9 cellular contexts compared by ENCODE assay signal in the genomic region with DNA sequence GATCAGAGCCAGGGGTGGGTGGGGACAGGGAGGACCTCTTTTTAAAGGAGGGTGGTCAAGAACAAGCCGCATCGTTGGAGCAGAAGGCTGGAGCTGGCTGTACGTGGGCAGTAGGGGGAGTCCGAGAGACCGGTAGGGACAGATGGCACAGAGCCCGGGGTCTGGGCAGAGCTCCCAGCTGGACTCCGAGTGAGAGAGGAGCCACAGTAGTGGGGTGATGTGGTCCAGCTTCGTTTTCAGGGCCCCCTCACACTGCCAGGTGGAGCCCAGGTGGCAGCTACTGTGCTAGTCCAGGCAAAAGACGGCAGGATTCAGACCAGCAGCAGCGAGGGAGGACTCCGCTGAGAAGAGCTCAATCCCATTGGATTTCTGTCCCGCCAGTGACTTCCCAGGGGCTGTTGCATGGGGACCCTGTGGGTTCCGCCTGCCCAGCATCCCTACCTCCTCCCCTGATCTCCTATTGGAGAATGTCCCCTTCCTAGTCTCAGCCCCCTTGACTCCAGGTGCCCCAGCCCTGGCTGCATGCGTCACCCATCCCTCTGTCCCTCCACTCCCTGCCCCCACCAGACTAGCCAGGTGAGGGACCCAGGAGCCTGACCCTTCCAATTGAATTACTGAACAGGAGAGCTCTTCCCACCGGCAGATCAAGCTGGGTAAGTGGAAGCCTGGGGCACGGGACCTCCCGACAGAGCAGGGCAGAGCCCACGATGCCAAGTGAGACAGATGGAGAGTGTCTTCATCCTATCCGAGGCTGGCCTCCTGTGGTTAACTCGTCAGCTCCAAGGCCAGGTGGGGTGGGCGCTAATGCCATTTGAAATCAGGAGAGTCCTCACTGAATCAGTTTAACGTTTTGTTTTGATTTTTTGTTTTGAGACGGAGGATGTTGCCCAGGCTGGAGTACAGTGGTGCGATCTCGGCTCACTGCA. TPM values are rescaled to one million over a fixed set of nuclear protein-coding genes. Genes with fewer than 3 reads are reported as not detected.
A peak's percentile ranks its signal among the peaks of the same experiment; 100 is the strongest.
DNase-seq lines count a peak whose midpoint lies in the region; ATAC-seq, FAIRE-seq and TF ChIP-seq lines count a peak whose summit lies in the region.
"Had no signal": no experiment of that assay in that cellular context is flagged by ENCODE, and none has a peak within 500 bp of the region (broad histone marks: within the 10 kb centered on the region; RNA-seq: fewer than 3 reads in every experiment).

No MANE protein-coding gene starts in this region.

- CTCF ChIA-PET in activated CD4-positive, alpha-beta T cell treated with anti-CD3 and anti-CD28 coated beads, Interleukin-2, amount 10 ng/mL, durations not matched to agents 7 days and 5 days (lab: Charles Lee) = interaction anchor here (0.8 to 16.0 kb wide), 8 partner anchors 10 to 79 kb away, joined by 3 to 205 read pairs (median 4); partner anchors contain the start of gene RENBP

- H3K27me3 Mint-ChIP-seq in activated CD4-positive, alpha-beta T cell treated with anti-CD3 and anti-CD28 coated beads, Interleukin-2, amount 10 ng/mL, durations not matched to agents 7 days and 5 days = no peaks in the 10 kb centered on the region

- FAIRE-seq in bronchial epithelial cell (lab: Jason Lieb, UNC) = no peak
- FAIRE-seq: colon had no signal

- no peaks in the 10 kb centered on the region for H3K9me3 Mint-ChIP-seq in activated CD4-positive, alpha-beta T cell treated with anti-CD3 and anti-CD28 coated beads, Interleukin-2, amount 10 ng/mL, durations not matched to agents 7 days and 5 days

- DNase-seq in activated CD4-positive, alpha-beta T cell treated with anti-CD3 and anti-CD28 coated beads, Interleukin-2, amount 10 ng/mL, durations not matched to agents 7 days and 5 days = no peak
- no peak for DNase-seq in activated CD4-positive, alpha-beta T cell treated with anti-CD3 and anti-CD28 coated beads, Interleukin-2, amount 50 U/mL, for 48 hours
- DNase-seq in NCI-H69 (lab: John Stamatoyannopoulos, UW) (peak; percentile 68), bronchial epithelial cell (ENCODE audit: low read depth) (no peak), lower lobe of right lung (peak; percentile 78)
- DNase-seq in activated effector memory CD4-positive, alpha-beta T cell treated with anti-CD3 and anti-CD28 coated beads, Interleukin-2, amount 50 U/mL, for 16 hours = no peak

- peak overlapping the region; percentile 90 for H3K4me3 Mint-ChIP-seq in activated CD4-positive, alpha-beta T cell treated with anti-CD3 and anti-CD28 coated beads, Interleukin-2, amount 10 ng/mL, durations not matched to agents 7 days and 5 days

- H3K4me3 ChIP-seq in bronchial epithelial cell (ENCODE audit: low read depth, low read length) (no peak overlapping the region), lower lobe of right lung (peak overlapping the region; percentile 25)

- intact Hi-C loops in lower lobe of right lung (cut with DNase I) = no loop called here

- TF ChIP-seq CTCF in bronchial epithelial cell (IDR thresholded peaks at IDR 0.05; ENCODE audit: insufficient read depth, low read length, severe bottlenecking) (peak; percentile 70), lower lobe of right lung (IDR thresholded peaks at IDR 0.05) (peak; percentile 49)

- peak overlapping the region; percentile 46 for H3K27ac ChIP-seq in lower lobe of right lung

- peak overlapping the region; percentile 92 for H3K27ac Mint-ChIP-seq in activated CD4-positive, alpha-beta T cell treated with anti-CD3 and anti-CD28 coated beads, Interleukin-2, amount 10 ng/mL, durations not matched to agents 7 days and 5 days

- H3K36me3 Mint-ChIP-seq in activated CD4-positive, alpha-beta T cell treated with anti-CD3 and anti-CD28 coated beads, Interleukin-2, amount 10 ng/mL, durations not matched to agents 7 days and 5 days (ENCODE audit: low read depth) = peaks cover 34% of the 10 kb centered on the region

- H3K9me3 ChIP-seq in lower lobe of right lung = no peaks in the 10 kb centered on the region

- H3K27me3 ChIP-seq in bronchial epithelial cell (ENCODE audit: control insufficient read depth, insufficient read depth, low read length) = no peaks in the 10 kb centered on the region
- H3K27me3 ChIP-seq in lower lobe of right lung (ENCODE audit: low read depth) = no peaks in the 10 kb centered on the region

- H3K36me3 ChIP-seq in bronchial epithelial cell (ENCODE audit: control insufficient read depth, insufficient read depth, low read length) (no peaks in the 10 kb centered on the region), lower lobe of right lung (peaks cover 5% of the 10 kb centered on the region)

- H3K4me1 Mint-ChIP-seq in activated CD4-positive, alpha-beta T cell treated with anti-CD3 and anti-CD28 coated beads, Interleukin-2, amount 10 ng/mL, durations not matched to agents 7 days and 5 days = peaks cover 18% of the 10 kb centered on the region

- peak; percentile 45 to 52 for ATAC-seq in lower lobe of right lung
- ATAC-seq in GM21825 (IDR thresholded peaks at IDR 0.05; ENCODE audit: unreplicated experiment) = no peak
- no peak for ATAC-seq in HG03025 (IDR thresholded peaks at IDR 0.05; ENCODE audit: low FRiP score, unreplicated experiment)

- peaks cover 39% of the 10 kb centered on the region for H3K4me1 ChIP-seq in lower lobe of right lung

- POLR2A ChIA-PET in activated CD4-positive, alpha-beta T cell treated with anti-CD3 and anti-CD28 coated beads, Interleukin-2, amount 10 ng/mL, durations not matched to agents 7 days and 5 days (lab: Charles Lee) = no interaction called here

RNA-seq across cellular contexts. Expression of gene ARHGAP4, which starts 2.9 kb away (rescaled TPM):
- 100 to 1,000 TPM; 303 to 334 TPM for total RNA-seq in activated CD4-positive, alpha-beta T cell treated with anti-CD3 and anti-CD28 coated beads, Interleukin-2, amount 10 ng/mL, durations not matched to agents 7 days and 5 days
- total RNA-seq in bronchial epithelial cell (0.77 and 0.79 TPM in 2 replicates), lower lobe of right lung (70.7 TPM)

RNA-seq across cellular contexts. Expression of gene NAA10, which starts 11.6 kb away (rescaled TPM):
- total RNA-seq in activated CD4-positive, alpha-beta T cell treated with anti-CD3 and anti-CD28 coated beads, Interleukin-2, amount 10 ng/mL, durations not matched to agents 7 days and 5 days = 10 to 100 TPM; 72.9 to 83.2 TPM
- total RNA-seq in bronchial epithelial cell = 56.9 and 66.8 TPM in 2 replicates
- total RNA-seq in lower lobe of right lung = 69.2 TPM

RNA-seq across cellular contexts. Expression of gene AVPR2, which starts 18.7 kb away (rescaled TPM):
- not detected for total RNA-seq in activated CD4-positive, alpha-beta T cell treated with anti-CD3 and anti-CD28 coated beads, Interleukin-2, amount 10 ng/mL, durations not matched to agents 7 days and 5 days
- total RNA-seq in bronchial epithelial cell = not detected in 2 replicates
- total RNA-seq in lower lobe of right lung = 1.9 TPM

RNA-seq across cellular contexts. Expression of gene RENBP, which starts 21.2 kb away (rescaled TPM):
- 10 to 100 TPM; 14.2 to 16.5 TPM for total RNA-seq in activated CD4-positive, alpha-beta T cell treated with anti-CD3 and anti-CD28 coated beads, Interleukin-2, amount 10 ng/mL, durations not matched to agents 7 days and 5 days
- total RNA-seq in bronchial epithelial cell (5.5 and 10.3 TPM in 2 replicates), lower lobe of right lung (57.0 TPM)

RNA-seq across cellular contexts. Expression of gene L1CAM, which starts 37.2 kb away (rescaled TPM):
- total RNA-seq in activated CD4-positive, alpha-beta T cell treated with anti-CD3 and anti-CD28 coated beads, Interleukin-2, amount 10 ng/mL, durations not matched to agents 7 days and 5 days = 1 to 10 TPM; 1.9 to 2.1 TPM
- total RNA-seq in bronchial epithelial cell (0.26 and 1.4 TPM in 2 replicates), lower lobe of right lung (1.6 TPM)

Comparison
In these comparisons a context has a peak if more than half of its experiments do, and no peak if none do; other contexts are left out.
1. DNase-seq: peak in NCI-H69 (single experiment) and lower lobe of right lung (single experiment); none in activated CD4-positive, alpha-beta T cell treated with anti-CD3 and anti-CD28 coated beads, Interleukin-2, amount 10 ng/mL, durations not matched to agents 7 days and 5 days (single experiment), activated CD4-positive, alpha-beta T cell treated with anti-CD3 and anti-CD28 coated beads, Interleukin-2, amount 50 U/mL, for 48 hours (0 of 2), bronchial epithelial cell (single experiment) and activated effector memory CD4-positive, alpha-beta T cell treated with anti-CD3 and anti-CD28 coated beads, Interleukin-2, amount 50 U/mL, for 16 hours (single experiment).
2. ATAC-seq: peak in lower lobe of right lung (2 of 2); none in GM21825 (single experiment) and HG03025 (single experiment).
3. RNA of gene ARHGAP4, which starts 2.9 kb away (total RNA-seq): 303 to 334 TPM in activated CD4-positive, alpha-beta T cell treated with anti-CD3 and anti-CD28 coated beads, Interleukin-2, amount 10 ng/mL, durations not matched to agents 7 days and 5 days and 70.7 TPM in lower lobe of right lung (single experiment); 0.77 to 0.79 TPM in bronchial epithelial cell; every median in the first group is over 10 times any median in the second.